Comparison of ENCODE assay signal across 30 cellular contexts in genomic region chr9:37217141-37217540, GRCh38.
"Had no signal": no experiment of that assay in that cellular context is flagged by ENCODE, and none has a peak within 500 bp of the region (broad histone marks: within the 10 kb centered on the region; RNA-seq: fewer than 3 reads in every experiment).

No MANE protein-coding gene starts in this region.

- H3K27me3 ChIP-seq: neural progenitor cell, neutrophil, stomach, testis, thyroid gland, transverse colon, upper lobe of left lung, vagina had no signal

- H3K27ac ChIP-seq: neural progenitor cell, neutrophil, prostate gland, skin epidermis, stomach, testis, thyroid gland, transverse colon, upper lobe of left lung, vagina had no signal

- H3K4me2 ChIP-seq: neural progenitor cell had no signal

- H3K9ac ChIP-seq: neural progenitor cell had no signal

- H3K4me1 ChIP-seq: neural progenitor cell, prostate gland, testis, thyroid gland, transverse colon, upper lobe of left lung had no signal

- H2AFZ ChIP-seq: neural progenitor cell had no signal

- ATAC-seq: left cardiac atrium; left lobe of liver; natural killer cell; right cardiac atrium; sciatic nerve; stimulated activated naive B cell treated with anti-CD40 and anti-IgM and Interleukin-4, amounts not matched to agents 10 μg/mL and 1 μg/mL and 100 μg/mL, for 72 hours; stimulated activated naive CD8-positive, alpha-beta T cell treated with anti-CD3 and anti-CD28 coated beads, Interleukin-15, Interleukin-2, amounts not matched to agents 100 U/mL and 50 U/mL, for 24 hours had no signal

- H3K4me3 ChIP-seq: lung, neural progenitor cell, prostate gland, skin epidermis, stomach, testis, thyroid gland, transverse colon, upper lobe of left lung, vagina had no signal

- H3K9me3 ChIP-seq: neutrophil, prostate gland, stomach, testis, thyroid gland, transverse colon, upper lobe of left lung, vagina had no signal

- H3K36me3 ChIP-seq: neural progenitor cell, neutrophil, prostate gland, stomach, thyroid gland, transverse colon, upper lobe of left lung, vagina had no signal

- DNase-seq: islet precursor cell; kidney glomerular epithelial cell; left cardiac atrium; mesendoderm; naive B cell; natural killer cell; nephron progenitor cell; occipital lobe; posterior cingulate gyrus; retina; right cardiac atrium; stimulated activated CD4-positive, alpha-beta T cell treated with anti-CD3 and anti-CD28 coated beads, Interleukin-12 subunit alpha, Interleukin-12 subunit beta, amount 100 ng/mL, for 4 hours; stimulated activated CD4-positive, alpha-beta T cell treated with anti-CD3 and anti-CD28 coated beads, Interleukin-15, amount 100 ng/mL, for 24 hours; stimulated activated CD4-positive, alpha-beta T cell treated with anti-CD3 and anti-CD28 coated beads, Interleukin-2, amount 100 ng/mL, for 24 hours; stimulated activated CD4-positive, alpha-beta T cell treated with anti-CD3 and anti-CD28 coated beads, Interleukin-4, amount 100 ng/mL, for 1 hour; stimulated activated naive B cell treated with anti-CD40 and anti-IgM and Interleukin-4, amounts not matched to agents 10 μg/mL and 1 μg/mL and 100 μg/mL, for 72 hours; stimulated activated naive CD8-positive, alpha-beta T cell treated with anti-CD3 and anti-CD28 coated beads, Interleukin-15, Interleukin-2, amounts not matched to agents 100 U/mL and 50 U/mL, for 24 hours; stomach; testis; thyroid gland; transverse colon; upper lobe of left lung had no signal
